In genomic region chr2:215430528-215431187, GRCh38 we compare ENCODE assay signal across 16 cellular contexts. TPM values are rescaled to one million over a fixed set of nuclear protein-coding genes. Genes with fewer than 3 reads are reported as not detected.
A peak's percentile ranks its signal among the peaks of the same experiment; 100 is the strongest.
DNase-seq lines count a peak whose midpoint lies in the region; ATAC-seq, FAIRE-seq and TF ChIP-seq lines count a peak whose summit lies in the region.
"Had no signal": no experiment of that assay in that cellular context is flagged by ENCODE, and none has a peak within 500 bp of the region (broad histone marks: within the 10 kb centered on the region; RNA-seq: fewer than 3 reads in every experiment).

No MANE protein-coding gene starts in this region.

- TF ChIP-seq POLR2A in HepG2 (IDR thresholded peaks at IDR 0.05; ENCODE audit: insufficient read depth in 1 of 2, low read depth in 2 of 2, low read length in 2 of 2) (peak in 1 of 2 experiments; percentile 9; a peak in 1 of 4 replicates), right lobe of liver (IDR thresholded peaks at IDR 0.05) (no peak)

- no peak for TF ChIP-seq EP300 in HepG2 (IDR thresholded peaks at IDR 0.05; ENCODE audit: low read depth in 2 of 2, low read length in 2 of 2)
- no peak for TF ChIP-seq EP300 in HepG2 (CRISPR knock-in tag; IDR thresholded peaks at IDR 0.05; ENCODE audit: borderline replicate concordance)

- peak overlapping the region; percentile 1 to 99 (median 64); a peak in 3 of 6 replicates for H3K4me3 ChIP-seq in HepG2 (replicated peaks in 1 of 3; ENCODE audit: insufficient read depth in 1 of 3, low read depth in 2 of 3, low read length in 3 of 3)
- H3K4me3 ChIP-seq in right lobe of liver: no peak overlapping the region
- H3K4me3 ChIP-seq in endodermal cell (ENCODE audit: low read length): no peak overlapping the region
- no peak overlapping the region for H3K4me3 ChIP-seq in lung
- H3K4me3 ChIP-seq in aorta (ENCODE audit: low read length in 2 of 2): peak overlapping the region; percentile 34 to 42
- no peak overlapping the region for H3K4me3 ChIP-seq in GM23338
- H3K4me3 ChIP-seq: spleen had no signal

- H3K27me3 Mint-ChIP-seq in endodermal cell (ENCODE audit: insufficient read depth) (no peaks in the 10 kb centered on the region), GM23338 (ENCODE audit: insufficient read depth, low read depth, poor library complexity) (peaks cover 2% of the 10 kb centered on the region)

- intact Hi-C loops in HepG2 (cut with micrococcal nuclease; ENCODE audit: unreplicated experiment) (no loop called here), right lobe of liver (cut with DNase I) (no loop called here), aorta (cut with DNase I) (loop anchor here (10.0 kb wide), 2 partner anchors 194 to 414 kb away; no protein-coding TSS in a partner anchor)

- H4K20me1 ChIP-seq in HepG2 (ENCODE audit: insufficient read depth, low read length) (peaks cover 63% of the 10 kb centered on the region), GM23338 (replicated peaks; ENCODE audit: insufficient read depth) (no peaks in the 10 kb centered on the region)

- FAIRE-seq in HepG2 (lab: Jason Lieb, UNC): no peak

- 81% methylated on average over 6 of the region's 6 CpGs for WGBS in HepG2 (ENCODE audit: low lambda C conversion rate)
- WGBS in right lobe of liver (ENCODE audit: insufficient coverage, low coverage, low lambda C conversion rate, missing lambda C conversion rate): 70% methylated on average over 6 of the region's 6 CpGs
- whole genome bisulfite sequencing in endodermal cell (ENCODE audit: insufficient coverage in 1 of 2, insufficient read length in 1 of 2), 2 experiments: 89 to 96% methylated on average over 3 to 6 of the region's 6 CpGs
- 66 to 71% methylated on average over 6 of the region's 6 CpGs for WGBS in lung, 2 donors
- WGBS in aorta, 2 donors: 31 to 37% methylated on average over 6 of the region's 6 CpGs

- H3K36me3 Mint-ChIP-seq in endodermal cell (ENCODE audit: low read depth): peaks cover 94% of the 10 kb centered on the region
- peaks cover 48% of the 10 kb centered on the region for H3K36me3 Mint-ChIP-seq in GM23338 (ENCODE audit: low read depth)

- H3K27me3 ChIP-seq in HepG2 (ENCODE audit: control insufficient read depth in 1 of 2, insufficient read depth in 2 of 2, low read length in 2 of 2): no peaks in the 10 kb centered on the region; a peak in 1 of 5 replicates
- no peaks in the 10 kb centered on the region for H3K27me3 ChIP-seq in right lobe of liver
- no peaks in the 10 kb centered on the region for H3K27me3 ChIP-seq in endodermal cell (ENCODE audit: control insufficient read depth, insufficient read depth, low read length, poor library complexity, severe bottlenecking)
- H3K27me3 ChIP-seq in lung (ENCODE audit: control insufficient read depth, insufficient read depth): no peaks in the 10 kb centered on the region
- no peaks in the 10 kb centered on the region for H3K27me3 ChIP-seq in aorta (ENCODE audit: control insufficient read depth in 1 of 2, insufficient read depth in 2 of 2, low read length in 1 of 2)
- no peaks in the 10 kb centered on the region for H3K27me3 ChIP-seq in GM23338 (ENCODE audit: insufficient read depth)

- H3K4me2 ChIP-seq in HepG2 (ENCODE audit: low read depth, low read length) (peak overlapping the region; percentile 89), GM23338 (no peak overlapping the region)

- peak overlapping the region; percentile 18 for H3K4me3 Mint-ChIP-seq in endodermal cell
- no peak overlapping the region for H3K4me3 Mint-ChIP-seq in GM23338
- H3K4me3 Mint-ChIP-seq: naive thymus-derived CD8-positive, alpha-beta T cell had no signal

- H3K79me2 ChIP-seq in HepG2 (ENCODE audit: insufficient read depth, low read length) (peaks cover 74% of the 10 kb centered on the region), GM23338 (replicated peaks; ENCODE audit: insufficient read depth) (peaks cover 7% of the 10 kb centered on the region; the same call in 1 of the 2 replicates)

- peak overlapping the region; percentile 61 for H3K27ac Mint-ChIP-seq in endodermal cell
- H3K27ac Mint-ChIP-seq in GM23338: no peak overlapping the region
- H3K27ac Mint-ChIP-seq: naive thymus-derived CD8-positive, alpha-beta T cell had no signal

- H3F3A ChIP-seq in GM23338 (replicated peaks; ENCODE audit: low read depth): no peaks in the 10 kb centered on the region

- TF ChIP-seq CTCF in HepG2 (CRISPR knock-in tag; IDR thresholded peaks at IDR 0.05): no peak
- TF ChIP-seq CTCF in right lobe of liver (IDR thresholded peaks at IDR 0.05): no peak
- TF ChIP-seq CTCF in endodermal cell (conservative IDR thresholded peaks at IDR 0.05): no peak
- no peak for TF ChIP-seq CTCF in lung (IDR thresholded peaks at IDR 0.05; ENCODE audit: control extremely low read depth, extremely low read depth)
- TF ChIP-seq CTCF in GM23338 (conservative IDR thresholded peaks at IDR 0.05; ENCODE audit: low read depth in 2 of 2): no peak

- in situ Hi-C loops in HepG2 (cut with HindIII; ENCODE audit: extremely low pct_ligation_motif_present, low pct_unique_long_range_greater_than_20kb): loop anchor here (5.0 kb wide), 2 partner anchors 187 to 492 kb away; no protein-coding TSS in a partner anchor

- H3K9ac ChIP-seq in HepG2 (ENCODE audit: insufficient read depth, low read depth, low read length): 0 out of 2 replicates have a peak overlapping the region, but pooled peaks have one; percentile 2
- no peak overlapping the region for H3K9ac ChIP-seq in endodermal cell (ENCODE audit: extremely low read depth, low read length, poor library complexity, severe bottlenecking)

- DNase-seq in HepG2 (ENCODE audit: low spot score) (no peak), right lobe of liver (no peak), endodermal cell (no peak), lung (ENCODE audit: low spot score) (no peak), aorta (no peak), inferior parietal cortex (ENCODE audit: extremely low spot score) (no peak), epidermal melanocyte (ENCODE audit: insufficient read length, low spot score) (no peak), GM23338 (ENCODE audit: low spot score) (no peak)
- DNase-seq: DMS79; effector memory CD4-positive, alpha-beta T cell; H7; naive thymus-derived CD8-positive, alpha-beta T cell; NCI-H1436 treated with DMSO at 0.1 percent for 48 hours; NCI-H748 treated with DMSO at 0.1 percent for 48 hours; spleen had no signal

- H3K27ac ChIP-seq in HepG2 (ENCODE audit: extremely low read length, insufficient read depth, low read length): peak overlapping the region; percentile 33
- H3K27ac ChIP-seq in right lobe of liver: peak overlapping the region in 1 of 3 donors; percentile 84
- H3K27ac ChIP-seq in endodermal cell (ENCODE audit: low read depth, low read length): no peak overlapping the region
- H3K27ac ChIP-seq in lung (ENCODE audit: low read depth in 1 of 2, low read length in 1 of 2): no peak overlapping the region
- H3K27ac ChIP-seq in aorta (ENCODE audit: low read depth in 1 of 2, low read length in 2 of 2): no peak overlapping the region
- H3K27ac ChIP-seq in GM23338 (ENCODE audit: low read depth): no peak overlapping the region
- H3K27ac ChIP-seq: spleen, VCaP had no signal

- ATAC-seq in HepG2 (peak; percentile 3; the same call in 1 of the 3 replicates), right lobe of liver (no peak), lung (ENCODE audit: insufficient read depth, low FRiP score) (peak; percentile 48), aorta (ENCODE audit: low FRiP score) (no peak), GM23338 (no peak)
- ATAC-seq: naive thymus-derived CD8-positive, alpha-beta T cell had no signal

- H3K4me1 ChIP-seq in HepG2 (ENCODE audit: insufficient read depth, low read length): peaks cover 78% of the 10 kb centered on the region
- peaks cover 0 to 6% (median 0%) of the 10 kb centered on the region in 4 donors for H3K4me1 ChIP-seq in right lobe of liver
- H3K4me1 ChIP-seq in endodermal cell (ENCODE audit: control insufficient read depth, insufficient read depth, low read length): no peaks in the 10 kb centered on the region
- no peaks in the 10 kb centered on the region for H3K4me1 ChIP-seq in lung (ENCODE audit: control insufficient read depth in 2 of 2, insufficient read depth in 2 of 2, low read length in 2 of 2)
- H3K4me1 ChIP-seq in aorta (ENCODE audit: control insufficient read depth in 1 of 2, insufficient read depth in 2 of 2, low read length in 2 of 2): peaks cover 4 to 6% of the 10 kb centered on the region in 2 donors
- H3K4me1 ChIP-seq in GM23338 (ENCODE audit: insufficient read depth): 0 out of 2 replicates have a peak, but pooled peaks cover 7% of the 10 kb centered on the region

- H3K9me3 Mint-ChIP-seq in endodermal cell (no peaks in the 10 kb centered on the region), GM23338 (no peaks in the 10 kb centered on the region)
- H3K9me3 Mint-ChIP-seq: naive thymus-derived CD8-positive, alpha-beta T cell had no signal

- POLR2A ChIA-PET in HepG2 (lab: Yijun Ruan, JAX): interaction anchor here (0.6 to 5.8 kb wide), 7 partner anchors 10 to 398 kb away, joined by 3 to 118 read pairs (median 4); no protein-coding TSS in a partner anchor

- BruUV-seq in HepG2 (replicated peaks; lab: Mats Ljungman, UMichigan): no TSS peak

- H3K9me2 ChIP-seq in GM23338 (ENCODE audit: insufficient read depth): no peaks in the 10 kb centered on the region

- H3K4me1 Mint-ChIP-seq in endodermal cell: peaks cover 34% of the 10 kb centered on the region
- peaks cover 12% of the 10 kb centered on the region for H3K4me1 Mint-ChIP-seq in GM23338

- CTCF ChIA-PET in HepG2 (lab: Yijun Ruan, JAX; ENCODE audit: low intra/inter-chr PET ratio, low total read pairs): no interaction called here

- H3K36me3 ChIP-seq in HepG2 (replicated peaks in 1 of 2; ENCODE audit: control insufficient read depth in 1 of 2, insufficient read depth in 2 of 2, low read length in 2 of 2) (peaks cover 24 to 70% of the 10 kb centered on the region in 2 experiments), right lobe of liver (peaks cover 0 to 68% (median 15%) of the 10 kb centered on the region in 4 donors), endodermal cell (ENCODE audit: control insufficient read depth, insufficient read depth, low read length) (peaks cover 73% of the 10 kb centered on the region), lung (ENCODE audit: control insufficient read depth in 2 of 2, insufficient read depth in 2 of 2, low read length in 2 of 2) (peaks cover 4 to 6% of the 10 kb centered on the region in 2 donors), aorta (ENCODE audit: control insufficient read depth in 1 of 2, insufficient read depth in 2 of 2, low read length in 1 of 2) (peaks cover 7 to 13% of the 10 kb centered on the region in 2 donors), GM23338 (ENCODE audit: insufficient read depth) (peaks cover 50% of the 10 kb centered on the region)
- H3K36me3 ChIP-seq: spleen had no signal

- H2AFZ ChIP-seq in HepG2 (ENCODE audit: low read length) (no peak overlapping the region), GM23338 (no peak overlapping the region)

- TF ChIP-seq RAD21 in HepG2 (CRISPR knock-in tag; IDR thresholded peaks at IDR 0.05): no peak

- no peaks in the 10 kb centered on the region for H3K9me3 ChIP-seq in HepG2 (ENCODE audit: low read length)
- no peaks in the 10 kb centered on the region for H3K9me3 ChIP-seq in right lobe of liver
- H3K9me3 ChIP-seq in endodermal cell (ENCODE audit: control insufficient read depth, low read length): no peaks in the 10 kb centered on the region
- H3K9me3 ChIP-seq in lung (ENCODE audit: control insufficient read depth in 2 of 2, insufficient read depth in 1 of 2, low read length in 1 of 2): peaks cover 0 to 2% of the 10 kb centered on the region in 2 donors
- no peaks in the 10 kb centered on the region for H3K9me3 ChIP-seq in aorta (ENCODE audit: control insufficient read depth, low read length)
- H3K9me3 ChIP-seq: spleen had no signal

RNA-seq across cellular contexts. Expression of gene FN1, which starts 5.2 kb away (rescaled TPM):
- 1,029 and 1,847 TPM in 2 replicates for total RNA-seq in HepG2 (2016; rRNA removed; fragmentation: Illumina TruSeq; extraction: Trizol)
- 126 and 147 TPM in 2 replicates for total RNA-seq in HepG2 (2016; cell fraction: cytosol; rRNA removed; fragmentation: Illumina TruSeq; extraction: Trizol; ENCODE audit: low read depth)
- 854 and 1,853 TPM in 2 replicates for total RNA-seq in HepG2 (2016; cell fraction: insoluble cytoplasmic fraction; rRNA removed; fragmentation: Illumina TruSeq; extraction: Trizol)
- 296 and 350 TPM in 2 replicates for total RNA-seq in HepG2 (2016; cell fraction: membrane; rRNA removed; fragmentation: Illumina TruSeq; extraction: Trizol)
- total RNA-seq in HepG2 (2016; cell fraction: nucleus; rRNA removed; fragmentation: Illumina TruSeq; extraction: Trizol): 2,550 and 3,138 TPM in 2 replicates
- polyA plus RNA-seq in HepG2 (2011; rRNA removed): 6,471 and 8,294 TPM in 2 replicates
- polyA plus RNA-seq in HepG2 (2011; cell fraction: cytosol; rRNA removed): 5,228 and 6,020 TPM in 2 replicates
- polyA plus RNA-seq in HepG2 (2011; cell fraction: nucleus; rRNA removed): 7,071 and 7,329 TPM in 2 replicates
- 6,919 and 7,291 TPM in 2 replicates for polyA plus RNA-seq in HepG2 (2012)
- polyA plus RNA-seq in HepG2 (2016; cell fraction: cytosol; fragmentation: Illumina TruSeq; extraction: Trizol; ENCODE audit: low read depth): 105 and 116 TPM in 2 replicates
- 930 and 1,012 TPM in 2 replicates for polyA plus RNA-seq in HepG2 (2016; cell fraction: insoluble cytoplasmic fraction; fragmentation: Illumina TruSeq; extraction: Trizol; ENCODE audit: low read depth)
- polyA plus RNA-seq in HepG2 (2016; cell fraction: membrane; fragmentation: Illumina TruSeq; extraction: Trizol; ENCODE audit: low read depth): 206 and 247 TPM in 2 replicates
- 3,833 and 4,011 TPM in 2 replicates for polyA plus RNA-seq in HepG2 (2016; cell fraction: nucleus; fragmentation: Illumina TruSeq; extraction: Trizol; ENCODE audit: insufficient read depth, low read depth)
- 4.7 and 8,343 TPM in 2 replicates for polyA minus RNA-seq in HepG2 (2011; rRNA and poly(A)+ RNA removed; ENCODE audit: low replicate concordance)
- polyA minus RNA-seq in HepG2 (2011; cell fraction: cytosol; rRNA and poly(A)+ RNA removed): 6,416 and 9,415 TPM in 2 replicates
- 5,814 and 6,553 TPM in 2 replicates for polyA minus RNA-seq in HepG2 (2011; cell fraction: nucleus; rRNA and poly(A)+ RNA removed)
- 1,000 to 10,000 TPM in 5 of 6 experiments, 100 to 1,000 TPM in 1; 938 to 2,279 (median 1,324) TPM for total RNA-seq in right lobe of liver
- total RNA-seq in endodermal cell: 1,000 to 10,000 TPM; 2,721 to 2,960 TPM
- 374 TPM for polyA plus RNA-seq in endodermal cell (2013, experiment 1 of 2)
- polyA plus RNA-seq in endodermal cell (2013, experiment 2 of 2): 340 TPM
- 1,000 to 10,000 TPM; 1,129 to 1,753 TPM for total RNA-seq in lung
- polyA plus RNA-seq in lung: 100 to 1,000 TPM; 339 to 739 TPM
- 1,000 to 10,000 TPM; 4,393 to 6,899 TPM for total RNA-seq in aorta
- polyA plus RNA-seq in aorta: over 10,000 TPM in 1 of 2 donors, 100 to 1,000 TPM in 1; 916 to 12,965 TPM
- 217 and 255 TPM in 2 replicates for total RNA-seq in GM23338 (2014; rRNA removed; shearing (Covaris generic))
- polyA plus RNA-seq in GM23338 (2016; fragmentation: Nextera tagmentation; extraction: Ambion mirVana): 76.7 and 79.6 TPM in 2 replicates

Comparison
In these comparisons a context has a peak if more than half of its experiments do, and no peak if none do; other contexts are left out.
1. ATAC-seq: peak in HepG2 (single experiment) and lung (single experiment); none in right lobe of liver (0 of 4), aorta (single experiment) and GM23338 (single experiment).
2. H3K4me3 ChIP-seq: peak in HepG2 (3 of 3) and aorta (2 of 2); none in right lobe of liver (0 of 3), endodermal cell (single experiment), lung (single experiment) and GM23338 (single experiment).
3. intact Hi-C loops: an anchor here in aorta (10.0 kb wide); none called in HepG2 and right lobe of liver.